In genomic region chr10:99522511-99523250, GRCh38 we compare ENCODE assay signal across 1 cellular context.
TF ChIP-seq lines count a peak whose summit lies in the region.

No MANE protein-coding gene starts in this region.

TF ChIP-seq in H1, 55 proteins besides CTCF, POLR2A, EP300 and RAD21:
- TF ChIP-seq SP1 (IDR thresholded peaks at IDR 0.05; ENCODE audit: low read depth, low read length) (0 out of 2 replicates have a peak, but pooled peaks have one; percentile 20), YY1 (IDR thresholded peaks at IDR 0.05; ENCODE audit: low read depth, low read length) (0 out of 2 replicates have a peak, but pooled peaks have one; percentile 41), SUZ12 (IDR thresholded peaks at IDR 0.05; ENCODE audit: low read length) (peak; percentile 19; the same call in 1 of the 2 replicates), HDAC2 (IDR thresholded peaks at IDR 0.05; ENCODE audit: borderline replicate concordance in 1 of 2, low read depth in 2 of 2, low read length in 2 of 2) (peak in 1 of 2 experiments; percentile 20; a peak in 1 of 4 replicates), ASH2L (IDR thresholded peaks at IDR 0.05; ENCODE audit: low read length) (peak; percentile 34), NANOG (IDR thresholded peaks at IDR 0.05; ENCODE audit: insufficient read depth, low read depth, low read length, poor library complexity, severe bottlenecking) (no peak), TEAD4 (IDR thresholded peaks at IDR 0.05; ENCODE audit: low read depth, low read length) (peak; percentile 4; the same call in 1 of the 2 replicates), EZH2 (IDR thresholded peaks at IDR 0.05; ENCODE audit: low read depth, low read length, severe bottlenecking) (peak; percentile 7), BRCA1 (IDR thresholded peaks at IDR 0.05; ENCODE audit: low read depth, low read length) (no peak)
- TF ChIP-seq, protein P1, sequence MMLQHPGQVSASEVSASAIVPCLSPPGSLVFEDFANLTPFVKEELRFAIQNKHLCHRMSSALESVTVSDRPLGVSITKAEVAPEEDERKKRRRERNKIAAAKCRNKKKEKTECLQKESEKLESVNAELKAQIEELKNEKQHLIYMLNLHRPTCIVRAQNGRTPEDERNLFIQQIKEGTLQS (IDR thresholded peaks at IDR 0.05; ENCODE audit: insufficient read depth, low read depth, low read length) = no peak
